ENCODE assay signal across 1 cellular context in genomic region chr7:50792342-50793114, GRCh38.
TF ChIP-seq lines count a peak whose summit lies in the region.

No MANE protein-coding gene starts in this region.

TF ChIP-seq in K562, 482 proteins besides CTCF, POLR2A, EP300 and RAD21 (continued from another document and continues in another):
- TF ChIP-seq ZNF609 (CRISPR knock-in tag; IDR thresholded peaks at IDR 0.05; ENCODE audit: borderline replicate concordance) = no peak
- TF ChIP-seq RBM15 (IDR thresholded peaks at IDR 0.05; ENCODE audit: insufficient read depth, low read length) = no peak
- no peak for TF ChIP-seq NFIC (IDR thresholded peaks at IDR 0.05)
- peak; percentile 38; the same call in 1 of the 2 replicates for TF ChIP-seq POLR2AphosphoS5 (IDR thresholded peaks at IDR 0.05; ENCODE audit: control insufficient read depth, insufficient read depth, low read depth, low read length)
- TF ChIP-seq EWSR1 (IDR thresholded peaks at IDR 0.05; ENCODE audit: borderline replicate concordance, low read depth, partially characterized antibody) = no peak
- no peak for TF ChIP-seq CHD1 (IDR thresholded peaks at IDR 0.05; ENCODE audit: low read length)
- no peak for TF ChIP-seq IRF1 (CRISPR knock-in tag; IDR thresholded peaks at IDR 0.05; ENCODE audit: borderline replicate concordance)
- TF ChIP-seq ZNF449 (CRISPR knock-in tag; IDR thresholded peaks at IDR 0.05) = no peak
- TF ChIP-seq NR3C1 (CRISPR knock-in tag; IDR thresholded peaks at IDR 0.05) = no peak
- no peak for TF ChIP-seq ZNF780A (CRISPR knock-in tag; IDR thresholded peaks at IDR 0.05)
- no peak for TF ChIP-seq SNIP1 (IDR thresholded peaks at IDR 0.05; ENCODE audit: low read depth)
- TF ChIP-seq KLF6 (CRISPR knock-in tag; IDR thresholded peaks at IDR 0.05; ENCODE audit: borderline replicate concordance) = no peak
- no peak for TF ChIP-seq PURB (CRISPR knock-in tag; IDR thresholded peaks at IDR 0.05; ENCODE audit: low read depth)
- TF ChIP-seq SRF (CRISPR knock-in tag; IDR thresholded peaks at IDR 0.05) = no peak
- TF ChIP-seq ZNF668 (CRISPR knock-in tag; IDR thresholded peaks at IDR 0.05) = no peak
- no peak for TF ChIP-seq ZNF75A (CRISPR knock-in tag; IDR thresholded peaks at IDR 0.05)
- no peak for TF ChIP-seq RBM14 (IDR thresholded peaks at IDR 0.05; ENCODE audit: borderline replicate concordance, insufficient read depth, low read depth, low read length)
- no peak for TF ChIP-seq ZKSCAN1 (IDR thresholded peaks at IDR 0.05; ENCODE audit: low read depth, low read length)
- 0 out of 2 replicates have a peak, but pooled peaks have one; percentile 19 for TF ChIP-seq ZNF431 (CRISPR knock-in tag; IDR thresholded peaks at IDR 0.05)
- no peak for TF ChIP-seq RREB1 (CRISPR knock-in tag; IDR thresholded peaks at IDR 0.05)
- TF ChIP-seq NELFE (IDR thresholded peaks at IDR 0.05; ENCODE audit: insufficient read depth, insufficient read length) = no peak
- no peak for TF ChIP-seq E2F3 (CRISPR knock-in tag; IDR thresholded peaks at IDR 0.05)
- TF ChIP-seq ZNF77 (CRISPR knock-in tag; IDR thresholded peaks at IDR 0.05) = no peak
- TF ChIP-seq KLF1 (tag; IDR thresholded peaks at IDR 0.05) = no peak
- TF ChIP-seq ETV1 (tag; conservative IDR thresholded peaks at IDR 0.05; ENCODE audit: low read depth) = no peak
- TF ChIP-seq ARNT (IDR thresholded peaks at IDR 0.05) = peak in 1 of 2 experiments; percentile 9; a peak in 1 of 4 replicates
- no peak for TF ChIP-seq NFYB (IDR thresholded peaks at IDR 0.05; ENCODE audit: extremely low read depth, insufficient read length)
- no peak for TF ChIP-seq ZNF740 (CRISPR knock-in tag; IDR thresholded peaks at IDR 0.05)
- no peak for TF ChIP-seq ZNF740 (tag; IDR thresholded peaks at IDR 0.05)
- no peak for TF ChIP-seq CREBBP (IDR thresholded peaks at IDR 0.05; ENCODE audit: low read depth, low read length)
- TF ChIP-seq GTF2A2 (tag; IDR thresholded peaks at IDR 0.05) = no peak
- TF ChIP-seq SETDB1 (IDR thresholded peaks at IDR 0.05; ENCODE audit: low read length) = no peak
- no peak for TF ChIP-seq ZNF398 (CRISPR knock-in tag; IDR thresholded peaks at IDR 0.05)
- TF ChIP-seq, protein P1, sequence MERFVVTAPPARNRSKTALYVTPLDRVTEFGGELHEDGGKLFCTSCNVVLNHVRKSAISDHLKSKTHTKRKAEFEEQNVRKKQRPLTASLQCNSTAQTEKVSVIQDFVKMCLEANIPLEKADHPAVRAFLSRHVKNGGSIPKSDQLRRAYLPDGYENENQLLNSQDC (CRISPR knock-in tag; IDR thresholded peaks at IDR 0.05) = no peak
- TF ChIP-seq JUN (IDR thresholded peaks at IDR 0.05; ENCODE audit: borderline replicate concordance, low read depth, low read length) = peak; percentile 48; the same call in 1 of the 2 replicates
- TF ChIP-seq JUN (CRISPR knock-in tag; IDR thresholded peaks at IDR 0.05; ENCODE audit: borderline replicate concordance) = no peak
- no peak for TF ChIP-seq BCL6 (CRISPR knock-in tag; IDR thresholded peaks at IDR 0.05)
- TF ChIP-seq, protein P2, sequence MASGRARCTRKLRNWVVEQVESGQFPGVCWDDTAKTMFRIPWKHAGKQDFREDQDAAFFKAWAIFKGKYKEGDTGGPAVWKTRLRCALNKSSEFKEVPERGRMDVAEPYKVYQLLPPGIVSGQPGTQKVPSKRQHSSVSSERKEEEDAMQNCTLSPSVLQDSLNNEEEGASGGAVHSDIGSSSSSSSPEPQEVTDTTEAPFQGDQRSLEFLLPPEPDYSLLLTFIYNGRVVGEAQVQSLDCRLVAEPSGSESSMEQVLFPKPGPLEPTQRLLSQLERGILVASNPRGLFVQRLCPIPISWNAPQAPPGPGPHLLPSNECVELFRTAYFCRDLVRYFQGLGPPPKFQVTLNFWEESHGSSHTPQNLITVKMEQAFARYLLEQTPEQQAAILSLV (tag; IDR thresholded peaks at IDR 0.05) = no peak
- TF ChIP-seq HNRNPLL (IDR thresholded peaks at IDR 0.05; ENCODE audit: low read depth, low read length, poor library complexity, severe bottlenecking) = no peak
- TF ChIP-seq XRCC4 (IDR thresholded peaks at IDR 0.05; ENCODE audit: extremely low read depth, insufficient read depth, insufficient read length) = no peak
- TF ChIP-seq NR2C2 (CRISPR knock-in tag; IDR thresholded peaks at IDR 0.05) = no peak
- no peak for TF ChIP-seq NR2C2 (tag; IDR thresholded peaks at IDR 0.05)
- no peak for TF ChIP-seq ZNF644 (tag; IDR thresholded peaks at IDR 0.05; ENCODE audit: low read depth)
- TF ChIP-seq, protein P3, sequence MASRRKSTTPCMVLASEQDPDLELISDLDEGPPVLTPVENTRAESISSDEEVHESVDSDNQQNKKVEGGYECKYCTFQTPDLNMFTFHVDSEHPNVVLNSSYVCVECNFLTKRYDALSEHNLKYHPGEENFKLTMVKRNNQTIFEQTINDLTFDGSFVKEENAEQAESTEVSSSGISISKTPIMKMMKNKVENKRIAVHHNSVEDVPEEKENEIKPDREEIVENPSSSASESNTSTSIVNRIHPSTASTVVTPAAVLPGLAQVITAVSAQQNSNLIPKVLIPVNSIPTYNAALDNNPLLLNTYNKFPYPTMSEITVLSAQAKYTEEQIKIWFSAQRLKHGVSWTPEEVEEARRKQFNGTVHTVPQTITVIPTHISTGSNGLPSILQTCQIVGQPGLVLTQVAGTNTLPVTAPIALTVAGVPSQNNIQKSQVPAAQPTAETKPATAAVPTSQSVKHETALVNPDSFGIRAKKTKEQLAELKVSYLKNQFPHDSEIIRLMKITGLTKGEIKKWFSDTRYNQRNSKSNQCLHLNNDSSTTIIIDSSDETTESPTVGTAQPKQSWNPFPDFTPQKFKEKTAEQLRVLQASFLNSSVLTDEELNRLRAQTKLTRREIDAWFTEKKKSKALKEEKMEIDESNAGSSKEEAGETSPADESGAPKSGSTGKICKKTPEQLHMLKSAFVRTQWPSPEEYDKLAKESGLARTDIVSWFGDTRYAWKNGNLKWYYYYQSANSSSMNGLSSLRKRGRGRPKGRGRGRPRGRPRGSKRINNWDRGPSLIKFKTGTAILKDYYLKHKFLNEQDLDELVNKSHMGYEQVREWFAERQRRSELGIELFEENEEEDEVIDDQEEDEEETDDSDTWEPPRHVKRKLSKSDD (conservative IDR thresholded peaks at IDR 0.05; ENCODE audit: low read length) = no peak
- no peak for TF ChIP-seq SRSF7 (optimal IDR thresholded peaks at IDR 0.05; ENCODE audit: low read depth, low read length)
